ENCODE assay signal across 10 cellular contexts in genomic region chr21:41932191-41932575, GRCh38. TPM values are rescaled to one million over a fixed set of nuclear protein-coding genes. Genes with fewer than 3 reads are reported as not detected.
DNase-seq lines count a peak whose midpoint lies in the region; ATAC-seq and TF ChIP-seq lines count a peak whose summit lies in the region.
"Had no signal": no experiment of that assay in that cellular context is flagged by ENCODE, and none has a peak within 500 bp of the region (broad histone marks: within the 10 kb centered on the region; RNA-seq: fewer than 3 reads in every experiment).

No MANE protein-coding gene starts in this region.

- H3K36me3 ChIP-seq in skeletal muscle satellite cell (ENCODE audit: insufficient read depth, low read length) (no peaks in the 10 kb centered on the region), BE2C (no peaks in the 10 kb centered on the region)

- H3K9me3 ChIP-seq in skeletal muscle satellite cell (replicated peaks; ENCODE audit: low read length) (no peaks in the 10 kb centered on the region), BE2C (no peaks in the 10 kb centered on the region)

- peaks cover 35% of the 10 kb centered on the region for H3K4me1 ChIP-seq in skeletal muscle satellite cell (ENCODE audit: control insufficient read depth, insufficient read depth, low read length)
- H3K4me1 ChIP-seq in BE2C, result no peaks in the 10 kb centered on the region

- DNase-seq in GM04504 (ENCODE audit: low read depth) (peak; percentile 68), glomerular visceral epithelial cell (ENCODE audit: extremely low spot score) (peak; percentile 92), COLO668 (lab: John Stamatoyannopoulos, UW; ENCODE audit: unreplicated experiment) (no peak), NCI-H774 (lab: John Stamatoyannopoulos, UW) (no peak), BE2C (no peak)
- DNase-seq in stimulated activated CD4-positive, alpha-beta T cell treated with anti-CD3 and anti-CD28 coated beads, Interleukin-15, amount 100 ng/mL, for 24 hours, result no peak
- DNase-seq: activated CD8-positive, alpha-beta memory T cell treated with anti-CD3 and anti-CD28 coated beads, Interleukin-2, amount 50 U/mL, for 4 hours; midbrain had no signal

- TF ChIP-seq CTCF in BE2C (IDR thresholded peaks at IDR 0.05; ENCODE audit: low read depth, low read length), result no peak

- H3K4me3 ChIP-seq in skeletal muscle satellite cell (ENCODE audit: low read length) (peak overlapping the region; percentile 7), BE2C (ENCODE audit: low read depth, low read length) (no peak overlapping the region)

- peak; percentile 72 for ATAC-seq in SK-N-SH treated with all-trans-retinoic acid at 6 μM for 48 hours

- H3K27me3 ChIP-seq in skeletal muscle satellite cell (ENCODE audit: control insufficient read depth, insufficient read depth, low read length) (no peaks in the 10 kb centered on the region), BE2C (0 out of 2 replicates have a peak, but pooled peaks cover 2% of the 10 kb centered on the region)

- H3K9ac ChIP-seq in skeletal muscle satellite cell (ENCODE audit: low read depth, low read length), result peak overlapping the region; percentile 54

- H3K4me2 ChIP-seq in skeletal muscle satellite cell (ENCODE audit: low read length), result peak overlapping the region; percentile 67

TF ChIP-seq in SK-N-SH treated with all-trans-retinoic acid at 6 μM for 48 hours, 23 proteins besides CTCF, POLR2A, EP300 and RAD21:
- TF ChIP-seq PATZ1 (CRISPR knock-in tag; IDR thresholded peaks at IDR 0.05; ENCODE audit: borderline replicate concordance), result no peak

RNA-seq across cellular contexts. Expression of gene C2CD2, which starts 21.6 kb away (rescaled TPM):
- 39.3 and 52.4 TPM in 2 replicates for total RNA-seq in skeletal muscle satellite cell (2012; rRNA removed)
- 0.40 TPM for polyA plus RNA-seq in BE2C (2012; ENCODE audit: insufficient read depth, insufficient read length, low read depth)

RNA-seq across cellular contexts. Expression of gene PRDM15, which starts 53.0 kb away (rescaled TPM):
- 4.6 and 7.9 TPM in 2 replicates for total RNA-seq in skeletal muscle satellite cell (2012; rRNA removed)
- polyA plus RNA-seq in BE2C (2012; ENCODE audit: insufficient read depth, insufficient read length, low read depth), result 11.9 TPM

Comparison
In these comparisons a context has a peak if more than half of its experiments do, and no peak if none do; other contexts are left out.
1. DNase-seq: peak in GM04504 (single experiment) and glomerular visceral epithelial cell (single experiment); none in COLO668 (single experiment), stimulated activated CD4-positive, alpha-beta T cell treated with anti-CD3 and anti-CD28 coated beads, Interleukin-15, amount 100 ng/mL, for 24 hours (single experiment), NCI-H774 (single experiment) and BE2C (single experiment).